10 cellular contexts compared by ENCODE assay signal in the genomic region with DNA sequence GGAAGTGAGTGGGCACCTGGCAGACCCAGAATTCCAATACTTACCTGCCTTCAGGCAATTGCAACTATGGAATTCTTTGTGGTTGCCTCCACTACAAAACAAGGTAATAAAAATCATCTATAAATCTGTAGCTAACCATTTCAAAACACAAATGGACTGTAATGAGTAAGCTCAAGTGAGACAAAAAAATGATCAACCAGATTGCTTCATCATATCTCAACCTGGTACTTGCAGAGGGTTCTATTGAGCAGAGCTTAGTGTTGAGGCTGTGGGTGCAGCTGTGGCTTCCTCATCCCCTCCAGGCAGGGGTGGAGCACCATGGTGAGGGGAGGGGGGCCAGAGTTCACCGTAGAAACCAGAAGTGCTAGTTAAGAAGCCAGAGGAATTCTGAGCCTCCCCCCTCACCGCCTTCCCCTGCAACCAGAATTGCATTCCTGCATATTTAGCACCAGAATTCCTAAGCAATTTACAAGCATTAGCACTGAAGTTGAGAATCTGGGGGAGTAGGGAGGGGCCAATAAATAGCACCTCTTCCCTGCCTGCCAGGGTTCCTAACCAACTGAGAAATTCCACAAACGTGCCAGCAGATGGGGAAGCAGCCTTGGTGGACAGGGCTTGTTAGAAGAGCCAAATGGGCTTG. TPM values are rescaled to one million over a fixed set of nuclear protein-coding genes. Genes with fewer than 3 reads are reported as not detected.
DNase-seq lines count a peak whose midpoint lies in the region; ATAC-seq and TF ChIP-seq lines count a peak whose summit lies in the region.
"Had no signal": no experiment of that assay in that cellular context is flagged by ENCODE, and none has a peak within 500 bp of the region (broad histone marks: within the 10 kb centered on the region; RNA-seq: fewer than 3 reads in every experiment).

No MANE protein-coding gene starts in this region.

- no peak overlapping the region for H3K27ac Mint-ChIP-seq in effector memory CD8-positive, alpha-beta T cell
- H3K27ac Mint-ChIP-seq in nephron progenitor cell: no peak overlapping the region
- H3K27ac Mint-ChIP-seq: activated naive CD8-positive, alpha-beta T cell had no signal

- POLR2A ChIA-PET in GM10248 (lab: Yijun Ruan, JAX): no interaction called here

- H3K4me3 Mint-ChIP-seq in effector memory CD8-positive, alpha-beta T cell: no peak overlapping the region
- no peak overlapping the region for H3K4me3 Mint-ChIP-seq in nephron progenitor cell
- H3K4me3 Mint-ChIP-seq: activated naive CD8-positive, alpha-beta T cell had no signal

- no peaks in the 10 kb centered on the region for H3K27me3 ChIP-seq in vagina

- no peaks in the 10 kb centered on the region for H3K36me3 ChIP-seq in vagina

- H3K4me1 Mint-ChIP-seq in effector memory CD8-positive, alpha-beta T cell (ENCODE audit: low read depth in 2 of 2): peaks cover 12 to 13% of the 10 kb centered on the region in 2 donors
- H3K4me1 Mint-ChIP-seq in nephron progenitor cell: no peaks in the 10 kb centered on the region

- CTCF ChIA-PET in GM10248 (lab: Yijun Ruan, JAX): no interaction called here

- peaks cover 5% of the 10 kb centered on the region for H3K36me3 Mint-ChIP-seq in effector memory CD8-positive, alpha-beta T cell (ENCODE audit: insufficient read depth)
- H3K36me3 Mint-ChIP-seq in nephron progenitor cell (ENCODE audit: low read depth): no peaks in the 10 kb centered on the region
- H3K36me3 Mint-ChIP-seq: activated naive CD8-positive, alpha-beta T cell had no signal

- H3K27me3 Mint-ChIP-seq in effector memory CD8-positive, alpha-beta T cell: no peaks in the 10 kb centered on the region
- H3K27me3 Mint-ChIP-seq in nephron progenitor cell (ENCODE audit: low read depth, poor library complexity): peaks cover 7% of the 10 kb centered on the region
- H3K27me3 Mint-ChIP-seq: activated naive CD8-positive, alpha-beta T cell had no signal

- no peak for TF ChIP-seq CTCF in GM10248 (IDR thresholded peaks at IDR 0.05; ENCODE audit: control extremely low read depth, extremely low read depth, low read depth, missing control alignments)
- TF ChIP-seq CTCF in nephron progenitor cell (IDR thresholded peaks at IDR 0.05): no peak
- TF ChIP-seq CTCF in vagina (IDR thresholded peaks at IDR 0.05): no peak

- DNase-seq in GM10248 (ENCODE audit: extremely low spot score): peak; percentile 2
- peak; percentile 95 for DNase-seq in NCI-H226
- peak in 1 of 3 experiments; percentile 1 for DNase-seq in effector memory CD8-positive, alpha-beta T cell
- peak; percentile 10 for DNase-seq in nephron progenitor cell
- no peak for DNase-seq in medulla oblongata (ENCODE audit: extremely low spot score)
- DNase-seq in GF-D8 (lab: John Stamatoyannopoulos, UW): no peak
- DNase-seq in GM19238 (ENCODE audit: insufficient read length, low spot score): no peak
- DNase-seq in vagina (ENCODE audit: extremely low spot score in 2 of 2): no peak

- intact Hi-C loops in vagina (cut with DNase I): no loop called here

- no peak overlapping the region for H3K27ac ChIP-seq in vagina

- no peaks in the 10 kb centered on the region for H3K9me3 Mint-ChIP-seq in effector memory CD8-positive, alpha-beta T cell
- peaks cover 79% of the 10 kb centered on the region for H3K9me3 Mint-ChIP-seq in nephron progenitor cell

- no peaks in the 10 kb centered on the region for H3K9me3 ChIP-seq in vagina

- H3K4me1 ChIP-seq in vagina: no peaks in the 10 kb centered on the region

- H3K4me3 ChIP-seq in vagina: no peak overlapping the region

- no peak for TF ChIP-seq POLR2A in vagina (IDR thresholded peaks at IDR 0.05)

- ATAC-seq in effector memory CD8-positive, alpha-beta T cell (replicated peaks): peak; percentile 77

RNA-seq across cellular contexts. Expression of gene CTAG1A, which starts 11.5 kb away (rescaled TPM):
- not detected for total RNA-seq in vagina
- total RNA-seq: SK-MEL-5 had no signal

RNA-seq across cellular contexts. Expression of gene CTAG1B, which starts 22.7 kb away (rescaled TPM):
- not detected for total RNA-seq in vagina
- total RNA-seq: SK-MEL-5 had no signal

RNA-seq across cellular contexts. Expression of gene IKBKG, which starts 49.0 kb away (rescaled TPM):
- 11.8 TPM for total RNA-seq in vagina

RNA-seq across cellular contexts. Expression of gene G6PD, which starts 49.8 kb away (rescaled TPM):
- total RNA-seq in vagina: 86.4 TPM

RNA-seq across cellular contexts. Expression of gene CTAG2, which starts 57.0 kb away (rescaled TPM):
- total RNA-seq in vagina: not detected

Comparison
In these comparisons a context has a peak if more than half of its experiments do, and no peak if none do; other contexts are left out.
1. DNase-seq: peak in GM10248 (single experiment), NCI-H226 (single experiment) and nephron progenitor cell (single experiment); none in medulla oblongata (single experiment), GF-D8 (single experiment), GM19238 (single experiment) and vagina (0 of 2).